In the genomic region with DNA sequence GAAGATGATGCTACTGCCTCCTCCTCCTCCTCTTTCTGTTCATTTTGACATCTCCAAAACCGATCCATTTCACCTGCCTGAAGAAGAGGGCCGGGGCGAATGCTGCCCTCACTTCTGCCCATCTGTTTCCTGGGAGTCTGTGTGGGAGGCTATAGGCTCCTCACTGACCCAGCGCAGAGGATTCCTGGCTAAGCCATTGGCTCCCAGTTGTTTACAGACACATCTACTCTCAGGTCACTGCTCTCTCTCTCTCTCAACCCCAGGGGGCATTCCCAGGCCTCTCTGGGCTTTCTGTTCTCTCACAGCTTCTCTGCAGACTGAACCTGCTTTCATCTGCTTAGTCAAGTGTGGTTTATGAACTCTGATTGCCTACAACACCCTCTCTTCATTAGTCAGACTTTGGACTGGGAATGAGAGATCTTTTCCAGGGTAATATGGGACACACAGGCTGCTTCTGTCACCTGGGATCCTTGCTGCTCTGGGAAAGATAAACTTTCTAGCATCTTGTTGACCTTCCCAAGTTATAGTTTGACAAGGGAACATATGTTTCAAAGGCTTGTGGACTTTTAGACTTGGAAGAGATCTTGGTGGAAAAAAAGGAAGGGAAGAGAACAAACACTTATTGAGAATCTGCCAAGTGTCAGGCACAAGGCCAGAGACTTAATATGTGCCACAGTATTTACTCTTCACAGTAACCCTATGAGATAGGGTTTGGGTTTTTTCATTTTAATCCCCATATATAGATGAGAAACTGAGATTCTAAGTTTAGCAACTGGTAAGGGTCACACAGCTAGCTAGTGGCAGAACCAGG, we compare ENCODE assay signal across 8 cellular contexts. TPM values are rescaled to one million over a fixed set of nuclear protein-coding genes. Genes with fewer than 3 reads are reported as not detected.
DNase-seq lines count a peak whose midpoint lies in the region; ATAC-seq, FAIRE-seq and TF ChIP-seq lines count a peak whose summit lies in the region.

No MANE protein-coding gene starts in this region.

- no peaks in the 10 kb centered on the region for H3K9me3 ChIP-seq in right atrium auricular region
- H3K9me3 ChIP-seq in kidney (ENCODE audit: control insufficient read depth in 1 of 2, low read length in 2 of 2): no peaks in the 10 kb centered on the region
- no peaks in the 10 kb centered on the region for H3K9me3 ChIP-seq in subcutaneous abdominal adipose tissue (ENCODE audit: control insufficient read depth in 5 of 5, low read length in 5 of 5)

- H3K4me3 ChIP-seq in right atrium auricular region (no peak overlapping the region), kidney (ENCODE audit: low read length in 2 of 2) (peak overlapping the region in 1 of 2 donors; percentile 28), subcutaneous abdominal adipose tissue (ENCODE audit: low read depth in 1 of 5, low read length in 5 of 5) (no peak overlapping the region)

- ATAC-seq in Right ventricle myocardium superior (ENCODE audit: poor library complexity) (peak; percentile 39), HG02870 (IDR thresholded peaks at IDR 0.05; ENCODE audit: unreplicated experiment) (peak; percentile 52)

- H3K4me1 ChIP-seq in right atrium auricular region (peaks cover 0 to 16% of the 10 kb centered on the region in 2 donors), kidney (ENCODE audit: control insufficient read depth in 1 of 2, insufficient read depth in 1 of 2, low read depth in 1 of 2, low read length in 2 of 2) (peaks cover 13 to 20% of the 10 kb centered on the region in 2 donors), subcutaneous abdominal adipose tissue (ENCODE audit: control insufficient read depth in 5 of 5, insufficient read depth in 5 of 5, low read length in 5 of 5) (peaks cover 0 to 17% (median 9%) of the 10 kb centered on the region in 5 donors)

- H3K27ac ChIP-seq in right atrium auricular region (no peak overlapping the region), kidney (ENCODE audit: low read depth in 2 of 2, low read length in 2 of 2) (peak overlapping the region; percentile 58 to 77), subcutaneous abdominal adipose tissue (ENCODE audit: low read depth, low read length) (peak overlapping the region; percentile 21)

- no peaks in the 10 kb centered on the region for H3K36me3 ChIP-seq in right atrium auricular region
- H3K36me3 ChIP-seq in kidney (ENCODE audit: control insufficient read depth in 1 of 2, insufficient read depth in 2 of 2, low read length in 2 of 2): no peaks in the 10 kb centered on the region
- no peaks in the 10 kb centered on the region for H3K36me3 ChIP-seq in subcutaneous abdominal adipose tissue (ENCODE audit: control insufficient read depth in 5 of 5, insufficient read depth in 5 of 5, low read length in 5 of 5)

- intact Hi-C loops in Right ventricle myocardium superior (cut with DNase I): no loop called here
- intact Hi-C loops in kidney (cut with DNase I): no loop called here

- H3K9ac ChIP-seq in kidney (ENCODE audit: low read length in 2 of 2): peak overlapping the region in 1 of 2 donors; percentile 14
- no peak overlapping the region for H3K9ac ChIP-seq in subcutaneous abdominal adipose tissue (ENCODE audit: low read length in 5 of 5)

- no peak for FAIRE-seq in kidney (lab: Jason Lieb, UNC)

- no peaks in the 10 kb centered on the region for H3K27me3 ChIP-seq in right atrium auricular region
- H3K27me3 ChIP-seq in subcutaneous abdominal adipose tissue (ENCODE audit: control insufficient read depth in 5 of 5, insufficient read depth in 4 of 5, low read length in 5 of 5): no peaks in the 10 kb centered on the region

- DNase-seq in Right ventricle myocardium superior: no peak
- DNase-seq in right atrium auricular region (ENCODE audit: low spot score): no peak
- peak; percentile 63 to 85 for DNase-seq in NCI-H524 (lab: John Stamatoyannopoulos, UW)
- DNase-seq in activated naive CD4-positive, alpha-beta T cell treated with Interleukin-2 at 50 U/mL for 16 hours: peak; percentile 68
- DNase-seq in kidney: no peak
- DNase-seq in NCI-H1436 (lab: John Stamatoyannopoulos, UW): no peak

- TF ChIP-seq CTCF in right atrium auricular region (IDR thresholded peaks at IDR 0.05) (no peak), kidney (IDR thresholded peaks at IDR 0.05; ENCODE audit: borderline replicate concordance, extremely low read depth, insufficient read depth) (peak; percentile 7)

RNA-seq across cellular contexts. Expression of a gene that starts 30.2 kb away (rescaled TPM):
- total RNA-seq in Right ventricle myocardium superior: 15.9 TPM
- total RNA-seq in right atrium auricular region: 10 to 100 TPM; 12.3 to 18.5 TPM
- total RNA-seq in kidney: 72.5 TPM
- polyA plus RNA-seq in kidney (ENCODE audit: insufficient read depth, low read depth, low replicate concordance): 25.2 TPM

Comparison
In these comparisons a context has a peak if more than half of its experiments do, and no peak if none do; other contexts are left out.
1. DNase-seq: peak in NCI-H524 (2 of 2) and activated naive CD4-positive, alpha-beta T cell treated with Interleukin-2 at 50 U/mL for 16 hours (single experiment); none in Right ventricle myocardium superior (single experiment), right atrium auricular region (single experiment), kidney (single experiment) and NCI-H1436 (single experiment).
2. H3K27ac ChIP-seq: peak in kidney (2 of 2) and subcutaneous abdominal adipose tissue (single experiment); none in right atrium auricular region (0 of 2).